Comparison of ENCODE assay signal across 11 cellular contexts in genomic region chr2:105102963-105103421, GRCh38.
DNase-seq lines count a peak whose midpoint lies in the region; ATAC-seq, FAIRE-seq and TF ChIP-seq lines count a peak whose summit lies in the region.
"Had no signal": no experiment of that assay in that cellular context is flagged by ENCODE, and none has a peak within 500 bp of the region (broad histone marks: within the 10 kb centered on the region; RNA-seq: fewer than 3 reads in every experiment).

No MANE protein-coding gene starts in this region.

- H3K9ac ChIP-seq in skeletal muscle tissue (ENCODE audit: low read depth in 1 of 3, low read length in 3 of 3): no peak overlapping the region

- H3K4me3 ChIP-seq in foreskin fibroblast (ENCODE audit: low read depth in 1 of 2, low read length in 2 of 2) (no peak overlapping the region), skeletal muscle tissue (ENCODE audit: low read length in 3 of 3) (no peak overlapping the region)

- H3K4me1 ChIP-seq in skeletal muscle tissue (ENCODE audit: control insufficient read depth in 3 of 3, insufficient read depth in 3 of 3, low read length in 3 of 3): peaks cover 13 to 26% (median 16%) of the 10 kb centered on the region in 3 donors

- peak overlapping the region; percentile 10 for H3K27ac ChIP-seq in skeletal muscle tissue (ENCODE audit: low read depth, low read length)

- H3K27me3 ChIP-seq in skeletal muscle tissue (ENCODE audit: control insufficient read depth in 3 of 3, insufficient read depth in 3 of 3, low read length in 3 of 3): no peaks in the 10 kb centered on the region

- FAIRE-seq in RCC 7860 (lab: Jason Lieb, UNC): peak; percentile 74
- FAIRE-seq: colon had no signal

- TF ChIP-seq CTCF in foreskin fibroblast (IDR thresholded peaks at IDR 0.05; ENCODE audit: low read depth, low read length): no peak

- intact Hi-C loops in Right ventricle myocardium superior (cut with DNase I) (no loop called here), cardiac septum (cut with DNase I) (no loop called here)

- H3K36me3 ChIP-seq in skeletal muscle tissue (ENCODE audit: control insufficient read depth in 3 of 3, insufficient read depth in 3 of 3, low read length in 3 of 3): peaks cover 8 to 15% (median 11%) of the 10 kb centered on the region in 3 donors

- no peak for DNase-seq in Right ventricle myocardium superior
- DNase-seq in cardiac septum (ENCODE audit: low spot score): no peak
- DNase-seq in RCC 7860 (ENCODE audit: low spot score): peak; percentile 87
- peak; percentile 73 to 81 for DNase-seq in foreskin fibroblast
- DNase-seq in NCI-H2227 (lab: John Stamatoyannopoulos, UW; ENCODE audit: unreplicated experiment): no peak
- no peak for DNase-seq in stimulated activated CD4-positive, alpha-beta T cell treated with anti-CD3 and anti-CD28 coated beads, Interleukin-4, amount 100 ng/mL, for 1 hour
- DNase-seq in pons (ENCODE audit: low spot score): no peak
- DNase-seq: CD4-positive, CD25-positive, alpha-beta regulatory T cell; NCI-H2081 treated with DMSO at 0.1 percent for 48 hours had no signal

- no peaks in the 10 kb centered on the region for H3K9me3 ChIP-seq in skeletal muscle tissue (ENCODE audit: control insufficient read depth in 3 of 3, low read length in 3 of 3)

- ATAC-seq in Right ventricle myocardium superior (ENCODE audit: poor library complexity): peak; percentile 43

Comparison
In these comparisons a context has a peak if more than half of its experiments do, and no peak if none do; other contexts are left out.
1. DNase-seq: peak in RCC 7860 (single experiment) and foreskin fibroblast (2 of 2); none in Right ventricle myocardium superior (single experiment), cardiac septum (single experiment), NCI-H2227 (single experiment), stimulated activated CD4-positive, alpha-beta T cell treated with anti-CD3 and anti-CD28 coated beads, Interleukin-4, amount 100 ng/mL, for 1 hour (single experiment) and pons (single experiment).